In the genomic region with DNA sequence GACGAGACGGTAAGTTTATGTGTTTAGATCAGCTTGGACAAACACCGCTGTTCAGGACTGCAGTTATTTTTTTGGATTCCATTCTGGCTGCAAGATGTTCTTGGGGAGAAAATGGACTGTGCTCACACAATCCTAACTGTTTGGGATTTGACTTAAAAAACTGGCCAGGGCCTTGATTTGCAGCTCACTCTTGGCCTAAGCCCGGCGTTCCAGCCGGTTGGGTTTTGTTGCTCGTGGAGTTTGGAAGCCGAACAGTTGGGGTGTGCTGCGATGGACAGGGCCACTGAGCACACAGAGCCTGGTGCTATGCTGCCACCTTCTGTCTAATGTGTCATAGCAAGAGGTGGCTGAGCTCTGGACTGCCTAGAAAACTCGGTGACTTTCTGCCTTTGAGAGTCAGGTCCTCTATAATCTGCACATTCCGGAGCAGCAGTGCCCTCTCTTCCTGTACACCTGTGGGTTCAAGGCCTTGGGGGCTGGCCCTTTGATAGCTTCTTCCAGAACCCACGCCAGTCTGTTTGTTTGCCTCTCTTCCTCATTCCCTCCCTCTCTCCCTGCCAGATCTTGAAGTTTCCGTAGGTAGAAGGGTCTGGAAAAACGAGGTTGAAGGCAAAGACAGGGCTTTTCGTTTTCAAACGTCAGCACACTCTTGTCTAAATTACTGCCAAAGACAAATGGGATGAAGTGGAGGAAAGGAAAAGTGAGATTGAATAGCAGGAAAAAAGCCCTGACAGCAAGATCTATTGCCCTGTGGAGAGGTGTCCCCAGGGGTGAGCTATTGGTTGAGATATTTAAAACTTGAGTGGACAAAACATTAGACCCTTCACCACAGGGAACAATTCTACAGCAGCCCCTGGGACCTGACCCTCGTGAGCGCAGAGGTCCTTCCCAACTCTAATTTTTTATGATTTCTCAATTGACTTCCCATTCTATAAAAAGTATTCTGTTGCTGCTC, we compare ENCODE assay signal across 8 cellular contexts.
DNase-seq lines count a peak whose midpoint lies in the region; ATAC-seq and TF ChIP-seq lines count a peak whose summit lies in the region.

No MANE protein-coding gene starts in this region.

- no peaks in the 10 kb centered on the region for H3K27me3 ChIP-seq in neural progenitor cell

- H3K27ac ChIP-seq in neural progenitor cell: no peak overlapping the region

- peak; percentile 12 for DNase-seq in CMK (ENCODE audit: low read depth)
- peak; percentile 42 for DNase-seq in HS-5 (ENCODE audit: low read depth)
- peak; percentile 87 for DNase-seq in OCI-M1 (lab: John Stamatoyannopoulos, UW)
- peak; percentile 57 to 60 for DNase-seq in activated T-cell treated with anti-CD3 and anti-CD28 coated beads, Interleukin-2, amount 50 U/mL, for 48 hours
- DNase-seq in fibroblast of peridontal ligament (ENCODE audit: extremely low read depth): peak; percentile 95
- DNase-seq in neural progenitor cell (ENCODE audit: low spot score): peak; percentile 94
- peak; percentile 87 for DNase-seq in stromal cell of bone marrow (ENCODE audit: low read depth)

- H3K4me1 ChIP-seq in neural progenitor cell: peaks cover 18% of the 10 kb centered on the region

- no peak overlapping the region for H3K27ac Mint-ChIP-seq in neural progenitor cell

- no peak overlapping the region for H3K9ac ChIP-seq in neural progenitor cell

- H2AFZ ChIP-seq in neural progenitor cell (replicated peaks): peak overlapping the region; percentile 51

- no peaks in the 10 kb centered on the region for H3K79me2 ChIP-seq in neural progenitor cell (ENCODE audit: low read depth)

- peak overlapping the region; percentile 10 for H3K4me2 ChIP-seq in neural progenitor cell

- peak; percentile 92 for TF ChIP-seq CTCF in neural progenitor cell (IDR thresholded peaks at IDR 0.05)

- peaks cover 2% of the 10 kb centered on the region for H3K27me3 Mint-ChIP-seq in neural progenitor cell (ENCODE audit: insufficient read depth, low read depth)

- no peaks in the 10 kb centered on the region for H4K20me1 ChIP-seq in neural progenitor cell (ENCODE audit: low read depth)

- no peak overlapping the region for H3K4me3 Mint-ChIP-seq in neural progenitor cell

- H3K4me3 ChIP-seq in neural progenitor cell: no peak overlapping the region

- H3K9me3 ChIP-seq in neural progenitor cell (ENCODE audit: low read depth): no peaks in the 10 kb centered on the region

- no peaks in the 10 kb centered on the region for H3K36me3 Mint-ChIP-seq in neural progenitor cell

- H3K36me3 ChIP-seq in neural progenitor cell: no peaks in the 10 kb centered on the region

- peaks cover 19% of the 10 kb centered on the region for H3K4me1 Mint-ChIP-seq in neural progenitor cell

- peak; percentile 81 for ATAC-seq in GM19463 (IDR thresholded peaks at IDR 0.05; ENCODE audit: unreplicated experiment)

- no peaks in the 10 kb centered on the region for H3F3A ChIP-seq in neural progenitor cell (ENCODE audit: low read depth)

- H3K9me3 Mint-ChIP-seq in neural progenitor cell: no peaks in the 10 kb centered on the region

Comparison
In these comparisons a context has a peak if more than half of its experiments do, and no peak if none do; other contexts are left out.
1. DNase-seq: peak in every context shown above with its lines; median percentile 95 in fibroblast of peridontal ligament; 94 in neural progenitor cell; 87 in OCI-M1; 87 in stromal cell of bone marrow; 58 in activated T-cell treated with anti-CD3 and anti-CD28 coated beads, Interleukin-2, amount 50 U/mL, for 48 hours; 42 in HS-5; 12 in CMK.